ENCODE assay signal across 1 cellular context in the genomic region with DNA sequence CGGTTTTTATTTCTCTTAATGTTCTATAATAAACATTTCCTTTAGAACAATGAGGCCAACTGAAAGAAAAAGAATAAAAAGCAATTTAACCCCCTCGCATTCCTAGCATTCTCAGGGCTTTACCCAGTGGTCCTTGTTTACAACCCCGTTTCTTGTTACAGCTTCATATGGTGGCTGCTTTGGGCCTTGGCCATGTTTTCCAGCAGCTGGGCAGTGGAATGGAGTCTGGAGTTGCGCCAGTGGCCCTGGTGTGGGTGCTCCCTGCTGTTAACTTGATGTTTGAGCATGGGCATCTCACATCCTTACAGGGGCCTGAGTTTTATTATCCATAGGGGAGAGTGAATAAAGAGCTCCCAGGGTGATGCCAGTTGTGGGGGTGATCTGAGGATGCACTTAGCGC.
A peak's percentile ranks its signal among the peaks of the same experiment; 100 is the strongest.
TF ChIP-seq lines count a peak whose summit lies in the region.

No MANE protein-coding gene starts in this region.

TF ChIP-seq in H1, 55 proteins besides CTCF, POLR2A, EP300 and RAD21:
- no peak for TF ChIP-seq SIN3A (conservative IDR thresholded peaks at IDR 0.05 in 1 of 2, IDR thresholded peaks at IDR 0.05 in 1 of 2; ENCODE audit: low read depth in 1 of 2, low read length in 2 of 2)
- no peak for TF ChIP-seq FOSL1 (IDR thresholded peaks at IDR 0.05; ENCODE audit: insufficient read depth, low read depth, low read length)
- TF ChIP-seq RXRA (IDR thresholded peaks at IDR 0.05; ENCODE audit: insufficient read depth, low read depth, low read length), result no peak
- TF ChIP-seq YY1 (IDR thresholded peaks at IDR 0.05; ENCODE audit: low read depth, low read length), result 0 out of 2 replicates have a peak, but pooled peaks have one; percentile 48
- TF ChIP-seq KDM1A (IDR thresholded peaks at IDR 0.05; ENCODE audit: borderline replicate concordance, low read length), result no peak
- TF ChIP-seq CTBP2 (IDR thresholded peaks at IDR 0.05; ENCODE audit: borderline replicate concordance, insufficient read depth, insufficient read length, low read length), result no peak
- no peak for TF ChIP-seq NRF1 (IDR thresholded peaks at IDR 0.05; ENCODE audit: low read depth, low read length)
- no peak for TF ChIP-seq EGR1 (IDR thresholded peaks at IDR 0.05; ENCODE audit: borderline replicate concordance, low read depth, low read length)
- TF ChIP-seq GTF2F1 (IDR thresholded peaks at IDR 0.05; ENCODE audit: borderline replicate concordance, low read depth, low read length), result no peak
- peak; percentile 85 for TF ChIP-seq TEAD4 (IDR thresholded peaks at IDR 0.05; ENCODE audit: low read depth, low read length)
- TF ChIP-seq SP4 (IDR thresholded peaks at IDR 0.05; ENCODE audit: low read length), result no peak
- no peak for TF ChIP-seq CHD2 (IDR thresholded peaks at IDR 0.05; ENCODE audit: low read length)
- peak; percentile 55; the same call in 1 of the 2 replicates for TF ChIP-seq SP1 (IDR thresholded peaks at IDR 0.05; ENCODE audit: low read depth, low read length)
- TF ChIP-seq, protein P1, sequence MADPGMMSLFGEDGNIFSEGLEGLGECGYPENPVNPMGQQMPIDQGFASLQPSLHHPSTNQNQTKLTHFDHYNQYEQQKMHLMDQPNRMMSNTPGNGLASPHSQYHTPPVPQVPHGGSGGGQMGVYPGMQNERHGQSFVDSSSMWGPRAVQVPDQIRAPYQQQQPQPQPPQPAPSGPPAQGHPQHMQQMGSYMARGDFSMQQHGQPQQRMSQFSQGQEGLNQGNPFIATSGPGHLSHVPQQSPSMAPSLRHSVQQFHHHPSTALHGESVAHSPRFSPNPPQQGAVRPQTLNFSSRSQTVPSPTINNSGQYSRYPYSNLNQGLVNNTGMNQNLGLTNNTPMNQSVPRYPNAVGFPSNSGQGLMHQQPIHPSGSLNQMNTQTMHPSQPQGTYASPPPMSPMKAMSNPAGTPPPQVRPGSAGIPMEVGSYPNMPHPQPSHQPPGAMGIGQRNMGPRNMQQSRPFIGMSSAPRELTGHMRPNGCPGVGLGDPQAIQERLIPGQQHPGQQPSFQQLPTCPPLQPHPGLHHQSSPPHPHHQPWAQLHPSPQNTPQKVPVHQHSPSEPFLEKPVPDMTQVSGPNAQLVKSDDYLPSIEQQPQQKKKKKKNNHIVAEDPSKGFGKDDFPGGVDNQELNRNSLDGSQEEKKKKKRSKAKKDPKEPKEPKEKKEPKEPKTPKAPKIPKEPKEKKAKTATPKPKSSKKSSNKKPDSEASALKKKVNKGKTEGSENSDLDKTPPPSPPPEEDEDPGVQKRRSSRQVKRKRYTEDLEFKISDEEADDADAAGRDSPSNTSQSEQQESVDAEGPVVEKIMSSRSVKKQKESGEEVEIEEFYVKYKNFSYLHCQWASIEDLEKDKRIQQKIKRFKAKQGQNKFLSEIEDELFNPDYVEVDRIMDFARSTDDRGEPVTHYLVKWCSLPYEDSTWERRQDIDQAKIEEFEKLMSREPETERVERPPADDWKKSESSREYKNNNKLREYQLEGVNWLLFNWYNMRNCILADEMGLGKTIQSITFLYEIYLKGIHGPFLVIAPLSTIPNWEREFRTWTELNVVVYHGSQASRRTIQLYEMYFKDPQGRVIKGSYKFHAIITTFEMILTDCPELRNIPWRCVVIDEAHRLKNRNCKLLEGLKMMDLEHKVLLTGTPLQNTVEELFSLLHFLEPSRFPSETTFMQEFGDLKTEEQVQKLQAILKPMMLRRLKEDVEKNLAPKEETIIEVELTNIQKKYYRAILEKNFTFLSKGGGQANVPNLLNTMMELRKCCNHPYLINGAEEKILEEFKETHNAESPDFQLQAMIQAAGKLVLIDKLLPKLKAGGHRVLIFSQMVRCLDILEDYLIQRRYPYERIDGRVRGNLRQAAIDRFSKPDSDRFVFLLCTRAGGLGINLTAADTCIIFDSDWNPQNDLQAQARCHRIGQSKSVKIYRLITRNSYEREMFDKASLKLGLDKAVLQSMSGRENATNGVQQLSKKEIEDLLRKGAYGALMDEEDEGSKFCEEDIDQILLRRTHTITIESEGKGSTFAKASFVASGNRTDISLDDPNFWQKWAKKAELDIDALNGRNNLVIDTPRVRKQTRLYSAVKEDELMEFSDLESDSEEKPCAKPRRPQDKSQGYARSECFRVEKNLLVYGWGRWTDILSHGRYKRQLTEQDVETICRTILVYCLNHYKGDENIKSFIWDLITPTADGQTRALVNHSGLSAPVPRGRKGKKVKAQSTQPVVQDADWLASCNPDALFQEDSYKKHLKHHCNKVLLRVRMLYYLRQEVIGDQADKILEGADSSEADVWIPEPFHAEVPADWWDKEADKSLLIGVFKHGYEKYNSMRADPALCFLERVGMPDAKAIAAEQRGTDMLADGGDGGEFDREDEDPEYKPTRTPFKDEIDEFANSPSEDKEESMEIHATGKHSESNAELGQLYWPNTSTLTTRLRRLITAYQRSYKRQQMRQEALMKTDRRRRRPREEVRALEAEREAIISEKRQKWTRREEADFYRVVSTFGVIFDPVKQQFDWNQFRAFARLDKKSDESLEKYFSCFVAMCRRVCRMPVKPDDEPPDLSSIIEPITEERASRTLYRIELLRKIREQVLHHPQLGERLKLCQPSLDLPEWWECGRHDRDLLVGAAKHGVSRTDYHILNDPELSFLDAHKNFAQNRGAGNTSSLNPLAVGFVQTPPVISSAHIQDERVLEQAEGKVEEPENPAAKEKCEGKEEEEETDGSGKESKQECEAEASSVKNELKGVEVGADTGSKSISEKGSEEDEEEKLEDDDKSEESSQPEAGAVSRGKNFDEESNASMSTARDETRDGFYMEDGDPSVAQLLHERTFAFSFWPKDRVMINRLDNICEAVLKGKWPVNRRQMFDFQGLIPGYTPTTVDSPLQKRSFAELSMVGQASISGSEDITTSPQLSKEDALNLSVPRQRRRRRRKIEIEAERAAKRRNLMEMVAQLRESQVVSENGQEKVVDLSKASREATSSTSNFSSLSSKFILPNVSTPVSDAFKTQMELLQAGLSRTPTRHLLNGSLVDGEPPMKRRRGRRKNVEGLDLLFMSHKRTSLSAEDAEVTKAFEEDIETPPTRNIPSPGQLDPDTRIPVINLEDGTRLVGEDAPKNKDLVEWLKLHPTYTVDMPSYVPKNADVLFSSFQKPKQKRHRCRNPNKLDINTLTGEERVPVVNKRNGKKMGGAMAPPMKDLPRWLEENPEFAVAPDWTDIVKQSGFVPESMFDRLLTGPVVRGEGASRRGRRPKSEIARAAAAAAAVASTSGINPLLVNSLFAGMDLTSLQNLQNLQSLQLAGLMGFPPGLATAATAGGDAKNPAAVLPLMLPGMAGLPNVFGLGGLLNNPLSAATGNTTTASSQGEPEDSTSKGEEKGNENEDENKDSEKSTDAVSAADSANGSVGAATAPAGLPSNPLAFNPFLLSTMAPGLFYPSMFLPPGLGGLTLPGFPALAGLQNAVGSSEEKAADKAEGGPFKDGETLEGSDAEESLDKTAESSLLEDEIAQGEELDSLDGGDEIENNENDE (IDR thresholded peaks at IDR 0.05; ENCODE audit: insufficient replicate concordance, low read length), result no peak
